12 cellular contexts compared by ENCODE assay signal in the genomic region with DNA sequence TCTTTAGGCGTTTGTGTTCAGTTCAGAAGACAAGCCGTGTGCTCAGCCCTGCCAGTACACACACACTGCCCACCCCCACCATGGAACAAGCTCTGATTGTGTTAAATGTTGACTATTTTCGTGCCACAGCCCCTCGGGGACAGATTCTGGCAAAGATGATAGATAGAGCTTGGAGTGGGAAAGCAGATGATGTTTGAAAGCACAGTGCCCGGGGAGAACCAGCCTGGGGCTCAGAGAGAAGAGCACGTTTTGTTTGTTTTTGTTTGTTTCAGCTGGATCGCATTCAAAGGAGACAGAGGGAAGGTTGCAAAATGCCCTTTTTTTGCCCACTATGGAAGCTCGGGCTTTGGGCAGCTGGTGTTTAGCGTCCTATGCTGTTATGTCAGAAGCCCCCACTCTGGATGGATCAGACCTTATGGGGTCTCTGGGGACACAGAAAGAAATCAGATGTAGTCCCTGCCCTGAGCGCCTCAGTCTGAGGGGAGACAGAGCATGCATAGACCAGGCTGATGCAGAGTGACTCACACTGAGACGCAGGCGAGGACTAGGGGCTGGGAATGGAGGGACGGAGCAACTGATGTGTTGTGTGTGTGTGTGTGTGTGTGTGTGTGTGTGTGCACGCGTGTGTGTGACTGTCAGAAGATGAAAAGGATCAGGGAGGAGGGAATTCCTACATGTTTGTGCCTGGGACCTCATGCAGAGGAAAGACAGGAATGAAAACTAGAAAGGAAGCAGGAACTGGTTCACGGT.
DNase-seq lines count a peak whose midpoint lies in the region; ATAC-seq, FAIRE-seq and TF ChIP-seq lines count a peak whose summit lies in the region.
"Had no signal": no experiment of that assay in that cellular context is flagged by ENCODE, and none has a peak within 500 bp of the region (broad histone marks: within the 10 kb centered on the region; RNA-seq: fewer than 3 reads in every experiment).

No MANE protein-coding gene starts in this region.

- TF ChIP-seq EP300 in A549 (IDR thresholded peaks at IDR 0.05): no peak

- H4K20me1 ChIP-seq in astrocyte (ENCODE audit: insufficient read depth, low read length) (no peaks in the 10 kb centered on the region), keratinocyte (ENCODE audit: control insufficient read depth, extremely low read depth, insufficient read depth, low read length) (no peaks in the 10 kb centered on the region)

- H3K9ac ChIP-seq in astrocyte (ENCODE audit: low read length) (no peak overlapping the region), keratinocyte (ENCODE audit: control insufficient read depth, extremely low read depth, insufficient read depth, low read length) (no peak overlapping the region)

- H3K27ac Mint-ChIP-seq in astrocyte (ENCODE audit: unreplicated experiment): peak overlapping the region; percentile 67
- H3K27ac Mint-ChIP-seq: stimulated activated naive B cell treated with anti-CD40 and anti-IgM and Interleukin-4, amounts not matched to agents 10 μg/mL and 1 μg/mL and 100 μg/mL, for 72 hours; T-helper 17 cell had no signal

- ATAC-seq in A549 (peak; percentile 47 to 78; a peak in 3 of 6 replicates), HG03025 (IDR thresholded peaks at IDR 0.05; ENCODE audit: low FRiP score, unreplicated experiment) (no peak), HG02870 (IDR thresholded peaks at IDR 0.05; ENCODE audit: unreplicated experiment) (no peak), HG03521 (IDR thresholded peaks at IDR 0.05; ENCODE audit: unreplicated experiment) (no peak)
- no peak for ATAC-seq in stimulated activated naive CD8-positive, alpha-beta T cell treated with anti-CD3 and anti-CD28 coated beads, Interleukin-15, Interleukin-2, amounts not matched to agents 100 U/mL and 50 U/mL, for 24 hours
- ATAC-seq: stimulated activated naive B cell treated with anti-CD40 and anti-IgM and Interleukin-4, amounts not matched to agents 10 μg/mL and 1 μg/mL and 100 μg/mL, for 72 hours; T-helper 17 cell had no signal

- no peaks in the 10 kb centered on the region for H3K36me3 ChIP-seq in astrocyte (ENCODE audit: insufficient read depth, low read length)
- no peaks in the 10 kb centered on the region for H3K36me3 ChIP-seq in keratinocyte (ENCODE audit: control insufficient read depth in 2 of 2, extremely low read depth in 1 of 2, insufficient read depth in 2 of 2, low read length in 2 of 2)

- POLR2A ChIA-PET in A549 (lab: Yijun Ruan, JAX): no interaction called here

- H2AFZ ChIP-seq in astrocyte (ENCODE audit: low read depth, low read length) (no peak overlapping the region), keratinocyte (ENCODE audit: control insufficient read depth, low read length) (no peak overlapping the region)

- peaks cover 9% of the 10 kb centered on the region for H3K4me1 Mint-ChIP-seq in astrocyte (ENCODE audit: low read depth, unreplicated experiment)
- H3K4me1 Mint-ChIP-seq: CD14-positive monocyte; stimulated activated naive B cell treated with anti-CD40 and anti-IgM and Interleukin-4, amounts not matched to agents 10 μg/mL and 1 μg/mL and 100 μg/mL, for 72 hours; T-helper 17 cell had no signal

- H3K4me2 ChIP-seq in A549 (peak overlapping the region; percentile 61), astrocyte (ENCODE audit: low read length) (peak overlapping the region; percentile 59), keratinocyte (ENCODE audit: control insufficient read depth, extremely low read depth, insufficient read depth, low read depth, low read length) (peak overlapping the region; percentile 7)

- no peak for FAIRE-seq in A549 (lab: Jason Lieb, UNC)
- no peak for FAIRE-seq in HTR-8/SVneo (lab: Jason Lieb, UNC)
- no peak for FAIRE-seq in astrocyte (lab: Jason Lieb, UNC)
- FAIRE-seq in keratinocyte (lab: Jason Lieb, UNC): no peak

- no peak for TF ChIP-seq CTCF in A549 (IDR thresholded peaks at IDR 0.05)
- TF ChIP-seq CTCF in astrocyte (IDR thresholded peaks at IDR 0.05; ENCODE audit: insufficient read depth, low read depth, low read length): no peak
- no peak for TF ChIP-seq CTCF in keratinocyte (optimal IDR thresholded peaks at IDR 0.05 in 1 of 3, IDR thresholded peaks at IDR 0.05 in 1 of 3, conservative IDR thresholded peaks at IDR 0.05 in 1 of 3; ENCODE audit: extremely low read depth in 1 of 3, insufficient read depth in 2 of 3, low read length in 3 of 3)

- TF ChIP-seq RAD21 in A549 (conservative IDR thresholded peaks at IDR 0.05 in 1 of 2, IDR thresholded peaks at IDR 0.05 in 1 of 2): no peak

- H3K27ac ChIP-seq in A549: no peak overlapping the region
- H3K27ac ChIP-seq in astrocyte (ENCODE audit: low read depth, low read length): no peak overlapping the region
- H3K27ac ChIP-seq in keratinocyte (ENCODE audit: control insufficient read depth, insufficient read depth, low read length): no peak overlapping the region

- no peaks in the 10 kb centered on the region for H3K9me3 Mint-ChIP-seq in astrocyte (ENCODE audit: unreplicated experiment)

- peaks cover 11% of the 10 kb centered on the region for H3K27me3 Mint-ChIP-seq in astrocyte (ENCODE audit: low read depth, unreplicated experiment)

- no peaks in the 10 kb centered on the region for H3K9me1 ChIP-seq in keratinocyte (ENCODE audit: control insufficient read depth, extremely low read depth, insufficient read depth, low read length)

- DNase-seq in A549 (ENCODE audit: low read depth in 1 of 2, low spot score in 1 of 2) (peak in 1 of 2 experiments; percentile 25), HTR-8/SVneo (ENCODE audit: insufficient read length, low spot score) (peak; percentile 23), astrocyte (ENCODE audit: low read depth) (peak; percentile 36), keratinocyte (ENCODE audit: low read depth, low spot score) (peak; percentile 17)
- no peak for DNase-seq in stimulated activated naive CD8-positive, alpha-beta T cell treated with anti-CD3 and anti-CD28 coated beads, Interleukin-15, Interleukin-2, amounts not matched to agents 100 U/mL and 50 U/mL, for 24 hours
- DNase-seq: NCI-H226; stimulated activated naive B cell treated with anti-CD40 and anti-IgM and Interleukin-4, amounts not matched to agents 10 μg/mL and 1 μg/mL and 100 μg/mL, for 72 hours; T-helper 17 cell had no signal

- WGBS in A549 (ENCODE audit: missing lambda C conversion rate): 12% methylated on average over 16 of the region's 16 CpGs

- dilution Hi-C loops in keratinocyte (cut with MboI; ENCODE audit: extremely low pct_ligation_motif_present, low sequenced_read_pairs): no loop called here

- H3K4me3 ChIP-seq in A549: no peak overlapping the region
- H3K4me3 ChIP-seq in astrocyte (ENCODE audit: insufficient read depth, low read depth, low read length): no peak overlapping the region
- H3K4me3 ChIP-seq in keratinocyte (ENCODE audit: control insufficient read depth in 2 of 3, extremely low read depth in 1 of 3, insufficient read depth in 2 of 3, low read depth in 1 of 3, low read length in 3 of 3): no peak overlapping the region

- H3K79me2 ChIP-seq in astrocyte (ENCODE audit: insufficient read depth, low read length) (no peaks in the 10 kb centered on the region), keratinocyte (ENCODE audit: control insufficient read depth, insufficient read depth, low read length) (no peaks in the 10 kb centered on the region)

- no peak for TF ChIP-seq POLR2A in A549 (IDR thresholded peaks at IDR 0.05; ENCODE audit: low read length)

- peaks cover 30% of the 10 kb centered on the region for H3K27me3 ChIP-seq in astrocyte (ENCODE audit: insufficient read depth, low read length)
- H3K27me3 ChIP-seq in keratinocyte (ENCODE audit: control insufficient read depth, extremely low read depth, insufficient read depth, low read length): peaks cover 13% of the 10 kb centered on the region

- H3K4me1 ChIP-seq in A549: 0 out of 3 replicates have a peak, but pooled peaks cover 5% of the 10 kb centered on the region
- no peaks in the 10 kb centered on the region for H3K4me1 ChIP-seq in astrocyte (ENCODE audit: insufficient read depth, low read length)
- H3K4me1 ChIP-seq in keratinocyte (ENCODE audit: control insufficient read depth, extremely low read depth, insufficient read depth, low read length): peaks cover 3% of the 10 kb centered on the region

- CTCF ChIA-PET in A549 (lab: Yijun Ruan, JAX): interaction anchor here (1.1 to 12.3 kb wide), 2 partner anchors 29 to 56 kb away, joined by 3 to 95 read pairs; no protein-coding TSS in a partner anchor

- no peak overlapping the region for H3K4me3 Mint-ChIP-seq in astrocyte (ENCODE audit: unreplicated experiment)
- H3K4me3 Mint-ChIP-seq: CD14-positive monocyte; stimulated activated naive B cell treated with anti-CD40 and anti-IgM and Interleukin-4, amounts not matched to agents 10 μg/mL and 1 μg/mL and 100 μg/mL, for 72 hours; T-helper 17 cell had no signal

- H3K9me3 ChIP-seq in A549: no peaks in the 10 kb centered on the region; the same call in 2 of the 3 replicates
- H3K9me3 ChIP-seq in astrocyte (ENCODE audit: insufficient read depth, low read depth, low read length): no peaks in the 10 kb centered on the region
- no peaks in the 10 kb centered on the region for H3K9me3 ChIP-seq in keratinocyte (ENCODE audit: control insufficient read depth, low read depth, low read length)

- peaks cover 3% of the 10 kb centered on the region for H3K36me3 Mint-ChIP-seq in astrocyte (ENCODE audit: low read depth, unreplicated experiment)
- H3K36me3 Mint-ChIP-seq: CD14-positive monocyte; stimulated activated naive B cell treated with anti-CD40 and anti-IgM and Interleukin-4, amounts not matched to agents 10 μg/mL and 1 μg/mL and 100 μg/mL, for 72 hours had no signal

TF ChIP-seq in A549, 52 proteins besides CTCF, POLR2A, EP300 and RAD21:
- no peak for TF ChIP-seq FOSL2 (IDR thresholded peaks at IDR 0.05)
- no peak for TF ChIP-seq FOSL2 (CRISPR knock-in tag; IDR thresholded peaks at IDR 0.05)
- no peak for TF ChIP-seq RCOR1 (IDR thresholded peaks at IDR 0.05; ENCODE audit: low read depth, low read length)
- no peak for TF ChIP-seq PHF8 (IDR thresholded peaks at IDR 0.05; ENCODE audit: borderline replicate concordance, low read depth)

Comparison
In these comparisons a context has a peak if more than half of its experiments do, and no peak if none do; other contexts are left out.
1. ATAC-seq: peak in A549 (2 of 2); none in HG03025 (single experiment), stimulated activated naive CD8-positive, alpha-beta T cell treated with anti-CD3 and anti-CD28 coated beads, Interleukin-15, Interleukin-2, amounts not matched to agents 100 U/mL and 50 U/mL, for 24 hours (single experiment), HG02870 (single experiment) and HG03521 (single experiment).
2. H3K4me2 ChIP-seq: peak in every context shown above with its lines; median percentile 61 in A549; 59 in astrocyte; 7 in keratinocyte.